In the genomic region with DNA sequence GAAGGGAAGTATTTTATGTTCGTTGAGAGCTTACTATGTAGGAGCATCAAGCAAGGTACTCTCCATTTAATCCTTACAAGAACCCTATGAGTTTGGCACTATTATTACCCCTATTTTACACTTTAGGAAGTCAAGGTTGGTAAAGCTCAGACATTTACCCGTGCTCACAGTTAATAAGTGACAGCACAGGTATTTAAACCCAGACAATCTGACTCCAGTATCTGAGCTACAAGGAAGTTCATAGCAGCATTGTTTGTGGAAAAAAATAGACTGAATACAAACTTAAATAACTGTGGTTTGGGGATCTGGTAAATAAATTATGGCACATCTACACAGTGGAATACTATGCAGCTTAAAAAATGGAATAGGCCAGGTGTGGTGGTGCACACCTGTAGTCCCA, we compare ENCODE assay signal across 30 cellular contexts. TPM values are rescaled to one million over a fixed set of nuclear protein-coding genes. Genes with fewer than 3 reads are reported as not detected.
"Had no signal": no experiment of that assay in that cellular context is flagged by ENCODE, and none has a peak within 500 bp of the region (broad histone marks: within the 10 kb centered on the region; RNA-seq: fewer than 3 reads in every experiment).

No MANE protein-coding gene starts in this region.

- H3K36me3 ChIP-seq: colonic mucosa, esophagus squamous epithelium, gastrocnemius medialis, heart right ventricle, left lung, lower lobe of right lung had no signal

- H3K4me1 Mint-ChIP-seq: endodermal cell, mesothelial cell of epicardium had no signal

- H3K4me3 Mint-ChIP-seq: dendritic cell treated with granulocyte-macrophage colony-stimulating factor and Interleukin-4, amounts not matched to agents 40 ng/mL and 50 ng/mL, for 4 days; effector memory CD8-positive, alpha-beta T cell; endodermal cell; mesothelial cell of epicardium had no signal

- H3K27ac Mint-ChIP-seq: effector memory CD8-positive, alpha-beta T cell; endodermal cell; mesothelial cell of epicardium had no signal

- H3K4me1 ChIP-seq: colonic mucosa, gastrocnemius medialis, left lung, lower lobe of right lung had no signal

- H3K27ac ChIP-seq: colonic mucosa, epithelial cell of prostate, esophagus squamous epithelium, gastrocnemius medialis, heart right ventricle, left lung, lower lobe of right lung had no signal

- H3K27me3 ChIP-seq: colonic mucosa, esophagus squamous epithelium, gastrocnemius medialis, heart right ventricle, left lung had no signal

- H3K4me3 ChIP-seq: colonic mucosa, esophagus squamous epithelium, gastrocnemius medialis, heart right ventricle, left lung, lower lobe of right lung, mucosa of descending colon had no signal

- H3K9me3 Mint-ChIP-seq: effector memory CD8-positive, alpha-beta T cell had no signal

- H3K9me3 ChIP-seq: colonic mucosa, esophagus squamous epithelium, gastrocnemius medialis, lower lobe of right lung, mucosa of descending colon had no signal

- DNase-seq: cerebellar nuclear complex; colonic mucosa; cortex of kidney; effector CD8-positive, alpha-beta T cell; effector memory CD8-positive, alpha-beta T cell; endodermal cell; esophagus squamous epithelium; foreskin melanocyte; gastrocnemius medialis; glutamatergic neuron; head of caudate nucleus; heart right ventricle; hypothalamus; left lung; left ventricle myocardium superior; lower lobe of right lung; mesenchymal stem cell; mucosa of descending colon had no signal

- H3K27me3 Mint-ChIP-seq: dendritic cell treated with granulocyte-macrophage colony-stimulating factor and Interleukin-4, amounts not matched to agents 40 ng/mL and 50 ng/mL, for 4 days had no signal

- ATAC-seq: effector memory CD8-positive, alpha-beta T cell; esophagus mucosa; gastrocnemius medialis; heart right ventricle; left lung; left ventricle myocardium superior; lower lobe of right lung; mucosa of descending colon had no signal

- H3K36me3 Mint-ChIP-seq: mesothelial cell of epicardium had no signal

RNA-seq across cellular contexts. Expression of gene ARMH2, which starts 45.2 kb away (rescaled TPM):
- total RNA-seq: chondrocyte, colonic mucosa, dermis microvascular lymphatic vessel endothelial cell, endodermal cell, esophagus mucosa, esophagus squamous epithelium, gastrocnemius medialis, glomerular endothelial cell, heart right ventricle, kidney epithelial cell, left ventricle myocardium superior, lower leg skin, lung microvascular endothelial cell, mesenteric fat pad, mesothelial cell of epicardium, mucosa of descending colon had no signal
- polyA plus RNA-seq: heart right ventricle, keratinocyte had no signal
